Comparison of ENCODE assay signal across 1 cellular context in the genomic region with DNA sequence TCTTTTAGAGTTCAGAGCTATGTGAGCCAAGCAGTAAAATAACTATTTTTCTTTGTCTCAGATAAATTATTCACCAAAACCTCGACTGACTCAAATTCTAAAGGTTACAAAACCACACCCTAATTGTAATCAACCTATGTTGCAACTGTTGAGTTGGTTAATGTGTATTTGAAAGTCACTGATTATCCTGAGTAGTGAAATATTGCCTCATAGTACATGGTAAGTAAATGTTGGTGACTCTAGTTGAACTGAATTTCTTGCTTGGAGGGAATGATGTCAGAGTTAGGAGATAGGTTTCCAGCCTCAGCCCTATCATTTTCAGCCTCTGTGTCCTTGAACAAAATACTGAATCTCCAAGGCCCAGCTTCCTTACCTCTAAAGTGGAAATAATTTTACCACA.
A peak's percentile ranks its signal among the peaks of the same experiment; 100 is the strongest.
TF ChIP-seq lines count a peak whose summit lies in the region.

No MANE protein-coding gene starts in this region.

TF ChIP-seq in HEK293, 187 proteins besides CTCF, POLR2A, EP300 and RAD21 (continued from another document):
- TF ChIP-seq ZNF707 (tag by site-specific recombination; IDR thresholded peaks at IDR 0.05) (no peak), TRIM28 (IDR thresholded peaks at IDR 0.05; ENCODE audit: borderline replicate concordance, low read length) (no peak), PRDM4 (tag by site-specific recombination; IDR thresholded peaks at IDR 0.05) (no peak), ZNF660 (tag by site-specific recombination; IDR thresholded peaks at IDR 0.05) (peak; percentile 58; the same call in 1 of the 2 replicates)
- TF ChIP-seq, protein P1, sequence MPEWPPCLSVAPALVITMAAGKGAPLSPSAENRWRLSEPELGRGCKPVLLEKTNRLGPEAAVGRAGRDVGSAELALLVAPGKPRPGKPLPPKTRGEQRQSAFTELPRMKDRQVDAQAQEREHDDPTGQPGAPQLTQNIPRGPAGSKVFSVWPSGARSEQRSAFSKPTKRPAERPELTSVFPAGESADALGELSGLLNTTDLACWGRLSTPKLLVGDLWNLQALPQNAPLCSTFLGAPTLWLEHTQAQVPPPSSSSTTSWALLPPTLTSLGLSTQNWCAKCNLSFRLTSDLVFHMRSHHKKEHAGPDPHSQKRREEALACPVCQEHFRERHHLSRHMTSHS (tag by site-specific recombination; IDR thresholded peaks at IDR 0.05), result no peak
